In the genomic region with DNA sequence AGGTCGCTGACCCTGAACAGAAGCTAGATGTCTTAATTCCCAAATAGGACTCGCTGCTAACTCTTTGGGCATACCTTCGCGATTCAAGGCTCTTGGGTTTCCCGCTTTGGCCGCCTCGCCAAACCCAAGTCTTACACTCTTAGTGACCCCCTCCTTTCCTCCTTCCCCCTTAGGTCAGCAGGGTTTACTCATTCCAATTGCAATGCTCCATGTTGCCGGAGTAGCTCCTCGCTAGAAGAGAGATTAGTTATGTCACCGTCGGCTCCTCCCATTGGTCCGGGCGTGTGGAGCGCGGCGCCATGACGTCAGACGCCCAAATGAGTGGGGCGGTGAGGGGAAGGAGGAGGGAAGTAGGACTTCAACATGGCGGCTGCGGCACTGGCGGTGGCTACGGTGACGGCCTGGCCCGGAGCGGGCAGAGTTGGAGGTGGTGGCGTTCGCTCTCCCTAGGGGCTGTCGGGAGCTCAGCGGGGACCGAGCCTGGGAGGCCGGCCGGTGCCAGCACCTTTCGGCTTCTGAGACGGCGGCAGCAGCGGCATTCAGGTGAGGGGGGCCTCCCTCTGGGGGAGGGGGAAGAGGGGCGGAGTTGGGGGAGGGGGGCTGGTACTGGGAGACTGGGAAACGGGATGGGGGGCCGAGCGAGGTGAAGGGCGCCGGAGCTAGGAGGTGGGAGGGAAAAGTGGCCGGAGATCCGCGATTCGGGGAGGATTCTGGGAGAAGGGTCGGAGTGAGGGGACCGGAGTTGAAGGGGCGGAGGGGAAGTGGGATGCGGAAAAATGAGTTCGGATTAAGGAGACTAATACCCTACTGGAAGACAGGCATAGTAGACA, we compare ENCODE assay signal across 8 cellular contexts. TPM values are rescaled to one million over a fixed set of nuclear protein-coding genes. Genes with fewer than 3 reads are reported as not detected.
DNase-seq lines count a peak whose midpoint lies in the region; ATAC-seq and TF ChIP-seq lines count a peak whose summit lies in the region.

A gene (plus strand): TSS at position 346 of the 830 bp plus-strand sequence. CDS start 41,872 bp downstream, outside the sequence.

- no peaks in the 10 kb centered on the region for H3K27me3 ChIP-seq in muscle layer of colon (ENCODE audit: control insufficient read depth in 1 of 2, insufficient read depth in 2 of 2, low read length in 2 of 2)

- H3K4me1 Mint-ChIP-seq in activated T-cell treated with anti-CD3 and anti-CD28 coated beads, Interleukin-2, amount 50 U/mL, for 4 hours (ENCODE audit: low read depth) = peaks cover 21% of the 10 kb centered on the region

- peak; percentile 86 for DNase-seq in DMS153 treated with DMSO at 0.1 percent for 48 hours (lab: John Stamatoyannopoulos, UW; ENCODE audit: unreplicated experiment)
- DNase-seq in KBM-7 = peak; percentile 98
- peak; percentile 94 for DNase-seq in activated T-cell treated with anti-CD3 and anti-CD28 coated beads, Interleukin-2, amount 50 U/mL, for 4 hours
- DNase-seq in stimulated activated CD8-positive, alpha-beta memory T cell treated with anti-CD3 and anti-CD28 coated beads, Interleukin-7, amount 100 ng/mL, for 24 hours (ENCODE audit: low read depth) = peak; percentile 87

- peak within 1 kb of the TSS; percentile 63 to 91 for H3K4me3 ChIP-seq in muscle layer of colon (ENCODE audit: low read depth in 1 of 2, low read length in 2 of 2)

- peak within 1 kb of the TSS; percentile 56 for H3K27ac ChIP-seq in muscle layer of colon (ENCODE audit: low read depth, low read length)

- H3K36me3 ChIP-seq in muscle layer of colon (ENCODE audit: insufficient read depth, low read length) = no peaks in the 10 kb centered on the region

- H3K9me3 Mint-ChIP-seq in activated T-cell treated with anti-CD3 and anti-CD28 coated beads, Interleukin-2, amount 50 U/mL, for 4 hours = no peaks in the 10 kb centered on the region

- H3K27me3 Mint-ChIP-seq in activated T-cell treated with anti-CD3 and anti-CD28 coated beads, Interleukin-2, amount 50 U/mL, for 4 hours (ENCODE audit: low read depth) = no peaks in the 10 kb centered on the region

- no peaks in the 10 kb centered on the region for H3K9me3 ChIP-seq in muscle layer of colon (ENCODE audit: low read length)

- H3K9ac ChIP-seq in muscle layer of colon (ENCODE audit: low read length) = peak within 1 kb of the TSS; percentile 88

- H3K4me3 Mint-ChIP-seq in activated T-cell treated with anti-CD3 and anti-CD28 coated beads, Interleukin-2, amount 50 U/mL, for 4 hours = peak within 1 kb of the TSS; percentile 99

- no peaks in the 10 kb centered on the region for H3K36me3 Mint-ChIP-seq in activated T-cell treated with anti-CD3 and anti-CD28 coated beads, Interleukin-2, amount 50 U/mL, for 4 hours (ENCODE audit: insufficient read depth)

- in situ Hi-C loops in KBM-7 (cut with MboI; ENCODE audit: low pct_unique_long_range_greater_than_20kb, low sequenced_read_pairs) = no loop called here

- ATAC-seq in GM21717 (IDR thresholded peaks at IDR 0.05; ENCODE audit: unreplicated experiment) (peak; percentile 97), esophagus mucosa (peak; percentile 96)
- peak; percentile 99 for ATAC-seq in activated T-cell treated with anti-CD3 and anti-CD28 coated beads, Interleukin-2, amount 50 U/mL, for 4 hours

- peaks cover 9% of the 10 kb centered on the region for H3K4me1 ChIP-seq in muscle layer of colon (ENCODE audit: insufficient read depth, low read length)

TF ChIP-seq in PFSK-1, 5 proteins besides CTCF, POLR2A, EP300 and RAD21:
- TF ChIP-seq, protein P1, sequence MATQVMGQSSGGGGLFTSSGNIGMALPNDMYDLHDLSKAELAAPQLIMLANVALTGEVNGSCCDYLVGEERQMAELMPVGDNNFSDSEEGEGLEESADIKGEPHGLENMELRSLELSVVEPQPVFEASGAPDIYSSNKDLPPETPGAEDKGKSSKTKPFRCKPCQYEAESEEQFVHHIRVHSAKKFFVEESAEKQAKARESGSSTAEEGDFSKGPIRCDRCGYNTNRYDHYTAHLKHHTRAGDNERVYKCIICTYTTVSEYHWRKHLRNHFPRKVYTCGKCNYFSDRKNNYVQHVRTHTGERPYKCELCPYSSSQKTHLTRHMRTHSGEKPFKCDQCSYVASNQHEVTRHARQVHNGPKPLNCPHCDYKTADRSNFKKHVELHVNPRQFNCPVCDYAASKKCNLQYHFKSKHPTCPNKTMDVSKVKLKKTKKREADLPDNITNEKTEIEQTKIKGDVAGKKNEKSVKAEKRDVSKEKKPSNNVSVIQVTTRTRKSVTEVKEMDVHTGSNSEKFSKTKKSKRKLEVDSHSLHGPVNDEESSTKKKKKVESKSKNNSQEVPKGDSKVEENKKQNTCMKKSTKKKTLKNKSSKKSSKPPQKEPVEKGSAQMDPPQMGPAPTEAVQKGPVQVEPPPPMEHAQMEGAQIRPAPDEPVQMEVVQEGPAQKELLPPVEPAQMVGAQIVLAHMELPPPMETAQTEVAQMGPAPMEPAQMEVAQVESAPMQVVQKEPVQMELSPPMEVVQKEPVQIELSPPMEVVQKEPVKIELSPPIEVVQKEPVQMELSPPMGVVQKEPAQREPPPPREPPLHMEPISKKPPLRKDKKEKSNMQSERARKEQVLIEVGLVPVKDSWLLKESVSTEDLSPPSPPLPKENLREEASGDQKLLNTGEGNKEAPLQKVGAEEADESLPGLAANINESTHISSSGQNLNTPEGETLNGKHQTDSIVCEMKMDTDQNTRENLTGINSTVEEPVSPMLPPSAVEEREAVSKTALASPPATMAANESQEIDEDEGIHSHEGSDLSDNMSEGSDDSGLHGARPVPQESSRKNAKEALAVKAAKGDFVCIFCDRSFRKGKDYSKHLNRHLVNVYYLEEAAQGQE (IDR thresholded peaks at IDR 0.05; ENCODE audit: insufficient read depth in 1 of 2, low read depth in 2 of 2, low read length in 2 of 2) = no peak
- peak; percentile 85 for TF ChIP-seq TAF1 (IDR thresholded peaks at IDR 0.05; ENCODE audit: borderline replicate concordance, insufficient read depth, low read length)
- no peak for TF ChIP-seq FOXP2 (optimal IDR thresholded peaks at IDR 0.05; ENCODE audit: borderline replicate concordance, extremely low read depth, extremely low read length, insufficient read depth)
- 0 out of 2 replicates have a peak, but pooled peaks have one; percentile 64 for TF ChIP-seq SIN3A (IDR thresholded peaks at IDR 0.05; ENCODE audit: borderline replicate concordance, insufficient read depth, low read length)
- TF ChIP-seq POLR2AphosphoS5 (IDR thresholded peaks at IDR 0.05; ENCODE audit: low read depth, low read length) = peak; percentile 88; the same call in 1 of the 2 replicates
TF ChIP-seq in PFSK-1: peak in this region for 3.

RNA-seq across cellular contexts. Expression of the gene that starts here (rescaled TPM):
- polyA plus RNA-seq in PFSK-1 (2012; ENCODE audit: insufficient read length, low read depth) = 37.7 TPM
- total RNA-seq in activated T-cell treated with anti-CD3 and anti-CD28 coated beads, Interleukin-2, amount 50 U/mL, for 4 hours = 10 to 100 TPM; 31.7 to 35.9 (median 34.6) TPM
- total RNA-seq in esophagus mucosa = 63.9 TPM

Comparison
In these comparisons a context has a peak if more than half of its experiments do, and no peak if none do; other contexts are left out.
1. Peak in every context shown above with its lines: DNase-seq, ATAC-seq, H3K4me3 ChIP-seq and H3K27ac ChIP-seq.